Comparison of ENCODE assay signal across 23 cellular contexts in the genomic region with DNA sequence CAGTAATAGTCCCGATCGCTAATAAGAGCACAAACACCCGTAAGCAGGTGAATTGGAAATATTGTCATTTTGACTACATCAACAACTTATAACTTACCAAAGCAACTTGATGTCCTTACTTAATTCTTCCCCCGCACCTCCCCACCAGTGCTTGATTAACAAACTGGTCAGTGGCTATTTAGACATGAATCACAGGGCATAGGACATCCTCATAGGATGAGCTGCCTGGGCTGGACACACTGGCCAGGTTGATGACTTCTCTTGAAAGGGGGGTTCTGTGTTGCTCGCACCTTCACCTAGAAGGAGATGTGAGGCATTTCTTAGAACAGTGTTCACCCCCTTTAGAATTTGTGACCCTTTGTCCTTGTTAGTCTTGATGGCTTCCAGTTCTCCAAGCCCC.
"Had no signal": no experiment of that assay in that cellular context is flagged by ENCODE, and none has a peak within 500 bp of the region (broad histone marks: within the 10 kb centered on the region; RNA-seq: fewer than 3 reads in every experiment).

No MANE protein-coding gene starts in this region.

- H3K4me1 Mint-ChIP-seq: memory B cell had no signal

- H3K4me3 Mint-ChIP-seq: memory B cell; natural killer cell treated with Interleukin-12 subunit alpha and Interleukin-12 subunit beta and Interleukin-15 and Interleukin-18, amount 100 ng/mL, for 72 hours; type B pancreatic cell had no signal

- H3K36me3 Mint-ChIP-seq: memory B cell; natural killer cell treated with Interleukin-12 subunit alpha and Interleukin-12 subunit beta and Interleukin-15 and Interleukin-18, amount 100 ng/mL, for 72 hours had no signal

- H3K27ac Mint-ChIP-seq: memory B cell; natural killer cell treated with Interleukin-12 subunit alpha and Interleukin-12 subunit beta and Interleukin-15 and Interleukin-18, amount 100 ng/mL, for 72 hours; type B pancreatic cell had no signal

- H3K9me3 ChIP-seq: heart left ventricle, left lung, lower lobe of right lung, right atrium auricular region, stomach, thyroid gland, uterus had no signal

- DNase-seq: cortex of kidney; dorsolateral prefrontal cortex; effector CD8-positive, alpha-beta T cell; hypothalamus; kidney glomerular epithelial cell; left lung; lower lobe of right lung; midbrain; small intestine; stimulated activated CD4-positive, alpha-beta T cell treated with anti-CD3 and anti-CD28 coated beads, Interleukin-12 subunit alpha, Interleukin-12 subunit beta, amount 100 ng/mL, for 4 hours; stimulated activated naive CD4-positive, alpha-beta T cell; stomach; thyroid gland; uterus had no signal

- H3K9me3 Mint-ChIP-seq: memory B cell; natural killer cell treated with Interleukin-12 subunit alpha and Interleukin-12 subunit beta and Interleukin-15 and Interleukin-18, amount 100 ng/mL, for 72 hours; type B pancreatic cell had no signal

- FAIRE-seq: endometrium, frontal cortex, small intestine had no signal

- H3K4me3 ChIP-seq: dorsolateral prefrontal cortex, heart left ventricle, left lung, lower lobe of right lung, right atrium auricular region, stomach, thyroid gland, uterus had no signal

- H3K27ac ChIP-seq: dorsolateral prefrontal cortex, heart left ventricle, left lung, lower lobe of right lung, parathyroid adenoma, thyroid gland, uterus had no signal

- ATAC-seq: esophagus mucosa; heart left ventricle; left lung; natural killer cell treated with Interleukin-12 subunit alpha and Interleukin-12 subunit beta and Interleukin-15 and Interleukin-18, amount 100 ng/mL, for 72 hours had no signal

- H3K27me3 Mint-ChIP-seq: type B pancreatic cell had no signal

- H3K4me1 ChIP-seq: left lung, parathyroid adenoma had no signal
